In genomic region chr12:76927170-76927784, GRCh38 we compare ENCODE assay signal across 9 cellular contexts. TPM values are rescaled to one million over a fixed set of nuclear protein-coding genes. Genes with fewer than 3 reads are reported as not detected.
DNase-seq lines count a peak whose midpoint lies in the region; ATAC-seq, FAIRE-seq and TF ChIP-seq lines count a peak whose summit lies in the region.
"Had no signal": no experiment of that assay in that cellular context is flagged by ENCODE, and none has a peak within 500 bp of the region (broad histone marks: within the 10 kb centered on the region; RNA-seq: fewer than 3 reads in every experiment).

No MANE protein-coding gene starts in this region.

- no peaks in the 10 kb centered on the region for H3K4me1 Mint-ChIP-seq in Caco-2 (ENCODE audit: low read depth, unreplicated experiment)
- no peaks in the 10 kb centered on the region for H3K4me1 Mint-ChIP-seq in activated T-helper 17 cell treated with anti-CD3 and anti-CD28 coated beads, Interleukin-2, amount 50 U/mL, for 72 hours

- no peaks in the 10 kb centered on the region for H3K9me2 ChIP-seq in OCI-LY7 (ENCODE audit: insufficient read depth, low read length)

- H2BK15ac ChIP-seq in H1 (ENCODE audit: low read length): no peak overlapping the region

- no peak overlapping the region for H2BK20ac ChIP-seq in H1 (ENCODE audit: low read length)

- no peak overlapping the region for H3K4ac ChIP-seq in H1 (replicated peaks; ENCODE audit: insufficient read length, low read depth, low read length)

- CTCF ChIA-PET in Caco-2 (lab: Charles Lee) (no interaction called here), OCI-LY7 (lab: Charles Lee; ENCODE audit: unreplicated experiment) (no interaction called here), H1 (lab: Charles Lee; ENCODE audit: partially characterized antibody) (interaction anchor here (0.6 to 2.3 kb wide), 17 partner anchors 10 to 121 kb away, joined by 3 to 7 read pairs (median 4); no protein-coding TSS in a partner anchor)

- no peaks in the 10 kb centered on the region; the same call in 1 of the 2 replicates for H3K23me2 ChIP-seq in H1 (ENCODE audit: low read depth, low read length)

- H3K23ac ChIP-seq in H1 (ENCODE audit: insufficient read length): no peak overlapping the region

- H3K4me2 ChIP-seq in OCI-LY7 (ENCODE audit: low read length): no peak overlapping the region
- H3K4me2 ChIP-seq in H1 (ENCODE audit: insufficient read depth in 1 of 2, low read depth in 2 of 2, low read length in 2 of 2): no peak overlapping the region

- peaks cover 6% of the 10 kb centered on the region for H3K27me3 Mint-ChIP-seq in Caco-2 (ENCODE audit: insufficient read depth, unreplicated experiment)
- peaks cover 14% of the 10 kb centered on the region for H3K27me3 Mint-ChIP-seq in activated T-helper 17 cell treated with anti-CD3 and anti-CD28 coated beads, Interleukin-2, amount 50 U/mL, for 72 hours

- H3K18ac ChIP-seq in H1 (ENCODE audit: extremely low read depth, low read length): no peak overlapping the region

- peak; percentile 35 to 46 for TF ChIP-seq CTCF in Caco-2 (IDR thresholded peaks at IDR 0.05; ENCODE audit: insufficient read depth in 1 of 2, low read depth in 1 of 2, low read length in 1 of 2, severe bottlenecking in 1 of 2, unreplicated experiment in 1 of 2)
- TF ChIP-seq CTCF in OCI-LY7 (conservative IDR thresholded peaks at IDR 0.05; ENCODE audit: low read length): peak; percentile 82
- peak; percentile 54 to 84 (median 82) for TF ChIP-seq CTCF in H1 (IDR thresholded peaks at IDR 0.05; ENCODE audit: control extremely low read depth in 1 of 3, insufficient read depth in 1 of 3, low read depth in 1 of 3, low read length in 3 of 3)
- TF ChIP-seq CTCF in prostate gland (IDR thresholded peaks at IDR 0.05): peak in 2 of 4 experiments; percentile 35 to 42

- WGBS in H1 (ENCODE audit: extremely low coverage in 1 of 2, insufficient coverage in 1 of 2, insufficient read length in 1 of 2, insufficient replicate concordance in 2 of 2, low coverage in 1 of 2, low lambda C conversion rate in 2 of 2, missing lambda C conversion rate in 1 of 2), 2 experiments: 45% methylated on average over 2 of the region's 2 CpGs; no CpG with 5 or more reads in 1 of the 2 experiments
- 54% methylated on average over 2 of the region's 2 CpGs for WGBS in prostate gland

- H3K79me2 ChIP-seq in OCI-LY7 (ENCODE audit: insufficient read depth, low read depth, low read length): no peaks in the 10 kb centered on the region
- H3K79me2 ChIP-seq in H1 (ENCODE audit: control insufficient read depth in 1 of 2, insufficient read depth in 2 of 2, low read length in 2 of 2): no peaks in the 10 kb centered on the region

- intact Hi-C loops in Caco-2 (cut with micrococcal nuclease; ENCODE audit: unreplicated experiment): loop anchor here (1.0 to 2.0 kb wide), 2 partner anchors 48 to 306 kb away; partner anchors contain the start of gene CSRP2
- intact Hi-C loops in OCI-LY7 (cut with micrococcal nuclease; ENCODE audit: unreplicated experiment): loop anchor here (5.0 kb wide), 1 partner anchor 305 kb away; no protein-coding TSS in a partner anchor
- intact Hi-C loops in prostate gland (cut with DNase I): no loop called here

- H4K8ac ChIP-seq in H1 (ENCODE audit: extremely low read depth, insufficient read depth, low read length): no peak overlapping the region

- FAIRE-seq in H1 (lab: Jason Lieb, UNC): peak; percentile 91

- H3K9ac ChIP-seq in H1 (replicated peaks in 1 of 4; ENCODE audit: extremely low read depth in 1 of 4, low read depth in 3 of 4, low read length in 3 of 4): no peak overlapping the region

- no peak overlapping the region for H4K91ac ChIP-seq in H1 (replicated peaks; ENCODE audit: insufficient read length, low read length)

- TF ChIP-seq POLR2A in H1 (IDR thresholded peaks at IDR 0.05; ENCODE audit: control extremely low read depth in 1 of 2, low read depth in 2 of 2, low read length in 2 of 2) (no peak), prostate gland (IDR thresholded peaks at IDR 0.05) (no peak)

- H2BK5ac ChIP-seq in H1 (ENCODE audit: low read depth, low read length): no peak overlapping the region

- H2BK120ac ChIP-seq in H1 (replicated peaks; ENCODE audit: low read depth, low read length): no peak overlapping the region

- H3K4me1 ChIP-seq in Caco-2: no peaks in the 10 kb centered on the region
- no peaks in the 10 kb centered on the region for H3K4me1 ChIP-seq in OCI-LY7 (ENCODE audit: insufficient read depth, low read length, poor library complexity, severe bottlenecking)
- no peaks in the 10 kb centered on the region for H3K4me1 ChIP-seq in H1 (replicated peaks in 1 of 4; ENCODE audit: control insufficient read depth in 3 of 4, insufficient read depth in 4 of 4, low read length in 3 of 4)
- no peaks in the 10 kb centered on the region for H3K4me1 ChIP-seq in prostate gland (replicated peaks)
- H3K4me1 ChIP-seq: uterus had no signal

- H3K36me3 Mint-ChIP-seq in Caco-2 (ENCODE audit: insufficient read depth, unreplicated experiment): no peaks in the 10 kb centered on the region
- no peaks in the 10 kb centered on the region for H3K36me3 Mint-ChIP-seq in activated T-helper 17 cell treated with anti-CD3 and anti-CD28 coated beads, Interleukin-2, amount 50 U/mL, for 72 hours (ENCODE audit: low read depth)

- no peaks in the 10 kb centered on the region for H3K79me1 ChIP-seq in H1 (ENCODE audit: low read depth, low read length)

- no peak overlapping the region for H3K27ac ChIP-seq in OCI-LY7 (ENCODE audit: low read depth, low read length, poor library complexity, severe bottlenecking)
- H3K27ac ChIP-seq in H1 (ENCODE audit: low read depth, low read length): no peak overlapping the region
- H3K27ac ChIP-seq in prostate gland: no peak overlapping the region
- H3K27ac ChIP-seq: uterus had no signal

- H3K9me3 Mint-ChIP-seq in Caco-2 (ENCODE audit: unreplicated experiment): no peaks in the 10 kb centered on the region
- H3K9me3 Mint-ChIP-seq in activated T-helper 17 cell treated with anti-CD3 and anti-CD28 coated beads, Interleukin-2, amount 50 U/mL, for 72 hours: no peaks in the 10 kb centered on the region

- H3K56ac ChIP-seq in H1 (replicated peaks; ENCODE audit: insufficient read length, low read depth, low read length): no peak overlapping the region

- no peak for ATAC-seq in GM21526 (IDR thresholded peaks at IDR 0.05; ENCODE audit: low FRiP score, unreplicated experiment)
- ATAC-seq in activated T-helper 17 cell treated with anti-CD3 and anti-CD28 coated beads, Interleukin-2, amount 50 U/mL, for 72 hours (replicated peaks): no peak

- TF ChIP-seq RAD21 in H1 (IDR thresholded peaks at IDR 0.05 in 1 of 2, conservative IDR thresholded peaks at IDR 0.05 in 1 of 2; ENCODE audit: low read depth in 2 of 2, low read length in 2 of 2): peak; percentile 94 to 95

- DNase-seq in Caco-2 (peak; percentile 38 to 51), H7 (peak; percentile 82), OCI-LY7 (ENCODE audit: low spot score) (peak; percentile 43), H1 (ENCODE audit: low read depth in 1 of 2, low spot score in 2 of 2) (peak in 1 of 2 experiments; percentile 88), prostate gland (ENCODE audit: low spot score) (peak; percentile 11), NCI-H128 (lab: John Stamatoyannopoulos, UW; ENCODE audit: unreplicated experiment) (no peak)

- no peak overlapping the region for H3K4me3 ChIP-seq in Caco-2 (ENCODE audit: low read depth, low read length)
- no peak overlapping the region for H3K4me3 ChIP-seq in H7 (ENCODE audit: insufficient read depth, low read depth, low read length)
- no peak overlapping the region for H3K4me3 ChIP-seq in OCI-LY7 (ENCODE audit: low read depth, low read length, poor library complexity, severe bottlenecking)
- H3K4me3 ChIP-seq in H1 (ENCODE audit: extremely low read depth in 1 of 4, insufficient read depth in 2 of 4, low read depth in 3 of 4, low read length in 4 of 4): no peak overlapping the region
- H3K4me3 ChIP-seq in prostate gland: no peak overlapping the region
- H3K4me3 ChIP-seq: uterus had no signal

- no peak overlapping the region for H3K4me3 Mint-ChIP-seq in Caco-2 (ENCODE audit: unreplicated experiment)
- no peak overlapping the region for H3K4me3 Mint-ChIP-seq in activated T-helper 17 cell treated with anti-CD3 and anti-CD28 coated beads, Interleukin-2, amount 50 U/mL, for 72 hours

- POLR2A ChIA-PET in Caco-2 (lab: Charles Lee) (no interaction called here), OCI-LY7 (lab: Charles Lee) (interaction anchor here (0.6 to 0.7 kb wide), 2 partner anchors 17 to 736 kb away, joined by 3 read pairs; no protein-coding TSS in a partner anchor), H1 (lab: Charles Lee; ENCODE audit: partially characterized antibody) (no interaction called here)

- H2AFZ ChIP-seq in OCI-LY7 (ENCODE audit: low read length): no peak overlapping the region
- H2AFZ ChIP-seq in H1 (ENCODE audit: low read length): no peak overlapping the region

- no TSS peak for BruUV-seq in Caco-2 (replicated peaks; lab: Mats Ljungman, UMichigan)
- BruUV-seq in OCI-LY7 (replicated peaks; lab: Mats Ljungman, UMichigan): no TSS peak

- H2BK12ac ChIP-seq in H1 (ENCODE audit: low read depth, low read length): no peak overlapping the region

- H4K5ac ChIP-seq in H1 (ENCODE audit: insufficient read length, low read depth, low read length): no peak overlapping the region

- H3K36me3 ChIP-seq in Caco-2 (ENCODE audit: control insufficient read depth, insufficient read depth, low read length) (no peaks in the 10 kb centered on the region), H7 (replicated peaks; ENCODE audit: control insufficient read depth, insufficient read depth, low read length) (no peaks in the 10 kb centered on the region), OCI-LY7 (ENCODE audit: insufficient read depth, low read length) (no peaks in the 10 kb centered on the region), H1 (ENCODE audit: control insufficient read depth in 2 of 4, insufficient read depth in 4 of 4, low read length in 3 of 4) (no peaks in the 10 kb centered on the region), prostate gland (no peaks in the 10 kb centered on the region)
- H3K36me3 ChIP-seq: uterus had no signal

- H3K9me3 ChIP-seq in Caco-2: no peaks in the 10 kb centered on the region
- H3K9me3 ChIP-seq in OCI-LY7 (ENCODE audit: low read length): no peaks in the 10 kb centered on the region
- peaks cover 0 to 5% of the 10 kb centered on the region in 2 experiments; a peak in 1 of 4 replicates for H3K9me3 ChIP-seq in H1 (ENCODE audit: insufficient read depth in 2 of 2, low read depth in 1 of 2, low read length in 1 of 2)
- no peaks in the 10 kb centered on the region for H3K9me3 ChIP-seq in prostate gland
- H3K9me3 ChIP-seq: uterus had no signal

- no peak for TF ChIP-seq EP300 in H1 (IDR thresholded peaks at IDR 0.05; ENCODE audit: borderline replicate concordance in 1 of 2, low read depth in 2 of 2, low read length in 2 of 2)

- no peak overlapping the region for H2AK5ac ChIP-seq in H1 (ENCODE audit: low read depth, low read length)

- no peaks in the 10 kb centered on the region; the same call in 1 of the 2 replicates for H3K27me3 ChIP-seq in Caco-2 (replicated peaks; ENCODE audit: control insufficient read depth, insufficient read depth, low read length)
- no peaks in the 10 kb centered on the region for H3K27me3 ChIP-seq in H7 (ENCODE audit: control insufficient read depth, insufficient read depth, low read length)
- H3K27me3 ChIP-seq in H1 (replicated peaks in 1 of 4; ENCODE audit: control insufficient read depth in 3 of 4, extremely low read depth in 1 of 4, insufficient read depth in 3 of 4, low read length in 3 of 4): no peaks in the 10 kb centered on the region
- no peaks in the 10 kb centered on the region for H3K27me3 ChIP-seq in prostate gland (replicated peaks; ENCODE audit: insufficient read depth)
- H3K27me3 ChIP-seq: uterus had no signal

- no peak overlapping the region for H3K14ac ChIP-seq in H1 (ENCODE audit: insufficient read length)

- H3K27ac Mint-ChIP-seq in Caco-2 (ENCODE audit: unreplicated experiment): no peak overlapping the region
- H3K27ac Mint-ChIP-seq in activated T-helper 17 cell treated with anti-CD3 and anti-CD28 coated beads, Interleukin-2, amount 50 U/mL, for 72 hours: no peak overlapping the region

- H4K20me1 ChIP-seq in OCI-LY7 (ENCODE audit: insufficient read depth, low read length) (no peaks in the 10 kb centered on the region), H1 (replicated peaks in 1 of 2; ENCODE audit: control insufficient read depth in 1 of 2, insufficient read depth in 2 of 2, low read length in 2 of 2) (no peaks in the 10 kb centered on the region)

RNA-seq across cellular contexts. Expression of gene CSRP2, which starts 48.5 kb away (rescaled TPM):
- total RNA-seq in Caco-2 (2022): 22.2 and 27.9 TPM in 2 replicates
- 99.2 and 108 TPM in 2 replicates for total RNA-seq in H7 (2014; rRNA removed; shearing (Covaris generic))
- total RNA-seq in OCI-LY7 (2014; rRNA removed; shearing (Covaris generic)): 4.3 and 7.7 TPM in 2 replicates
- 0.63 TPM in 1 of 2 replicates, not detected in the other for total RNA-seq in OCI-LY7 (2022)
- 227 and 228 TPM in 2 replicates for total RNA-seq in H1 (2021; fragmentation: NEBNext Ultra II Directional; extraction: Animal tissue kit (Norgen Biotek cat#: 25700))
- 103 and 149 TPM in 2 replicates for polyA plus RNA-seq in H1 (2011; rRNA removed)
- polyA plus RNA-seq in H1 (2011; cell fraction: cytosol; rRNA removed): 211 TPM
- polyA plus RNA-seq in H1 (2011; cell fraction: nucleus; rRNA removed): 80.4 TPM
- 255 to 315 TPM (median 276 TPM) in 4 replicates for polyA plus RNA-seq in H1 (2012, experiment 1 of 2)
- polyA plus RNA-seq in H1 (2012, experiment 2 of 2): 227 TPM
- polyA plus RNA-seq in H1 (2013, experiment 1 of 2): 118 TPM
- 127 TPM for polyA plus RNA-seq in H1 (2013, experiment 2 of 2)
- 89.9 and 98.2 TPM in 2 replicates for polyA minus RNA-seq in H1 (2011; rRNA and poly(A)+ RNA removed)
- 50.3 TPM for polyA minus RNA-seq in H1 (2011; cell fraction: cytosol; rRNA and poly(A)+ RNA removed)
- 71.4 TPM for polyA minus RNA-seq in H1 (2011; cell fraction: nucleus; rRNA and poly(A)+ RNA removed)
- 10 to 100 TPM; 31.0 to 98.6 TPM for total RNA-seq in prostate gland
- 1 to 10 TPM; 1.2 to 3.1 TPM for total RNA-seq in activated T-helper 17 cell treated with anti-CD3 and anti-CD28 coated beads, Interleukin-2, amount 50 U/mL, for 72 hours
